ENCODE assay signal across 13 cellular contexts in genomic region chr4:101039367-101039766, GRCh38.
DNase-seq lines count a peak whose midpoint lies in the region; ATAC-seq and TF ChIP-seq lines count a peak whose summit lies in the region.
"Had no signal": no experiment of that assay in that cellular context is flagged by ENCODE, and none has a peak within 500 bp of the region (broad histone marks: within the 10 kb centered on the region; RNA-seq: fewer than 3 reads in every experiment).

No MANE protein-coding gene starts in this region.

- ATAC-seq in DND-41 (ENCODE audit: insufficient read depth, low read depth) (peak; percentile 50; the same call in 2 of the 3 replicates), HCT116 (peak; percentile 70), natural killer cell (peak; percentile 58 to 71 (median 67)), GM18868 (IDR thresholded peaks at IDR 0.05; ENCODE audit: unreplicated experiment) (no peak), GM19467 (IDR thresholded peaks at IDR 0.05; ENCODE audit: unreplicated experiment) (no peak)
- ATAC-seq in activated CD8-positive, alpha-beta T cell treated with anti-CD3 and anti-CD28 coated beads for 36 hours, result peak; percentile 92
- ATAC-seq: Panc1 had no signal

- TF ChIP-seq CTCF in DND-41 (IDR thresholded peaks at IDR 0.05; ENCODE audit: borderline replicate concordance, extremely low read depth, low read length, poor library complexity, severe bottlenecking), result no peak
- no peak for TF ChIP-seq CTCF in HCT116 (IDR thresholded peaks at IDR 0.05 in 2 of 3, conservative IDR thresholded peaks at IDR 0.05 in 1 of 3; ENCODE audit: borderline replicate concordance in 1 of 3, insufficient read depth in 1 of 3, low read depth in 2 of 3, low read length in 2 of 3)
- no peak for TF ChIP-seq CTCF in activated CD8-positive, alpha-beta T cell treated with anti-CD3 and anti-CD28 coated beads for 36 hours (IDR thresholded peaks at IDR 0.05)
- no peak for TF ChIP-seq CTCF in natural killer cell (IDR thresholded peaks at IDR 0.05)
- TF ChIP-seq CTCF in colonic mucosa (IDR thresholded peaks at IDR 0.05), result no peak

- H3K9me3 Mint-ChIP-seq in activated CD8-positive, alpha-beta T cell treated with anti-CD3 and anti-CD28 coated beads for 36 hours, result no peaks in the 10 kb centered on the region
- H3K9me3 Mint-ChIP-seq in natural killer cell, result no peaks in the 10 kb centered on the region
- H3K9me3 Mint-ChIP-seq: IgD-negative memory B cell had no signal

- no peaks in the 10 kb centered on the region for H3K27me3 Mint-ChIP-seq in activated CD8-positive, alpha-beta T cell treated with anti-CD3 and anti-CD28 coated beads for 36 hours
- H3K27me3 Mint-ChIP-seq in natural killer cell (ENCODE audit: low read depth in 2 of 2), result no peaks in the 10 kb centered on the region
- H3K27me3 Mint-ChIP-seq: IgD-negative memory B cell had no signal

- H3K4me1 Mint-ChIP-seq in activated CD8-positive, alpha-beta T cell treated with anti-CD3 and anti-CD28 coated beads for 36 hours (ENCODE audit: low read depth), result peaks cover 22% of the 10 kb centered on the region
- peaks cover 47 to 48% of the 10 kb centered on the region in 2 donors for H3K4me1 Mint-ChIP-seq in natural killer cell
- H3K4me1 Mint-ChIP-seq: IgD-negative memory B cell had no signal

- H3K27me3 ChIP-seq in DND-41 (ENCODE audit: insufficient read depth, low read length, poor library complexity) (no peaks in the 10 kb centered on the region), HCT116 (ENCODE audit: insufficient read depth, low read length) (no peaks in the 10 kb centered on the region), colonic mucosa (no peaks in the 10 kb centered on the region)

- peak overlapping the region; percentile 70 for H3K27ac Mint-ChIP-seq in activated CD8-positive, alpha-beta T cell treated with anti-CD3 and anti-CD28 coated beads for 36 hours
- peak overlapping the region; percentile 34 to 77 for H3K27ac Mint-ChIP-seq in natural killer cell

- H3K4me1 ChIP-seq in DND-41 (ENCODE audit: insufficient read depth, low read length) (peaks cover 4% of the 10 kb centered on the region; the same call in 1 of the 2 replicates), HCT116 (ENCODE audit: control insufficient read depth in 1 of 2, insufficient read depth in 2 of 2, low read length in 2 of 2) (peaks cover 81 to 92% of the 10 kb centered on the region in 2 experiments), colonic mucosa (no peaks in the 10 kb centered on the region)

- no peaks in the 10 kb centered on the region for H3K79me2 ChIP-seq in DND-41 (ENCODE audit: insufficient read depth, low read length)
- H3K79me2 ChIP-seq in HCT116 (ENCODE audit: insufficient read depth, low read length), result no peaks in the 10 kb centered on the region; the same call in 1 of the 2 replicates

- H3K36me3 ChIP-seq in DND-41 (ENCODE audit: insufficient read depth, low read length) (peaks cover 21% of the 10 kb centered on the region; the same call in 1 of the 2 replicates), HCT116 (ENCODE audit: control insufficient read depth in 1 of 2, insufficient read depth in 2 of 2, low read length in 2 of 2) (no peaks in the 10 kb centered on the region), colonic mucosa (no peaks in the 10 kb centered on the region)
- H3K36me3 ChIP-seq: thoracic aorta had no signal

- DNase-seq in DND-41 (no peak), HCT116 (ENCODE audit: low read depth, low spot score) (peak; percentile 91), natural killer cell (no peak), colonic mucosa (no peak), T-helper 9 cell (no peak)
- DNase-seq in activated CD8-positive, alpha-beta T cell treated with anti-CD3 and anti-CD28 coated beads for 36 hours, result peak; percentile 83
- DNase-seq: C1 segment of cervical spinal cord, NCI-H510A had no signal

- TF ChIP-seq RAD21 in HCT116 (IDR thresholded peaks at IDR 0.05; ENCODE audit: low read depth), result peak; percentile 28; the same call in 1 of the 2 replicates

- POLR2A ChIA-PET in HCT116 (lab: Charles Lee), result no interaction called here
- POLR2A ChIA-PET in activated CD8-positive, alpha-beta T cell treated with anti-CD3 and anti-CD28 coated beads for 36 hours (lab: Charles Lee), result no interaction called here

- H4K20me1 ChIP-seq in DND-41 (ENCODE audit: insufficient read depth, low read length) (no peaks in the 10 kb centered on the region), HCT116 (ENCODE audit: insufficient read depth) (no peaks in the 10 kb centered on the region)

- CTCF ChIA-PET in HCT116 (lab: Charles Lee), result no interaction called here
- CTCF ChIA-PET in activated CD8-positive, alpha-beta T cell treated with anti-CD3 and anti-CD28 coated beads for 36 hours (lab: Charles Lee), result no interaction called here

- peak overlapping the region; percentile 14 for H3K4me3 Mint-ChIP-seq in activated CD8-positive, alpha-beta T cell treated with anti-CD3 and anti-CD28 coated beads for 36 hours
- H3K4me3 Mint-ChIP-seq in natural killer cell, result peak overlapping the region; percentile 75
- H3K4me3 Mint-ChIP-seq: IgD-negative memory B cell had no signal

- RAD21 ChIA-PET in HCT116 (lab: Charles Lee; ENCODE audit: low non-redundant PET in 1 of 2, low total read pairs in 2 of 2, uncharacterized antibody in 2 of 2, unreplicated experiment in 2 of 2), result no interaction called here

- intact Hi-C loops in HCT116 (cut with micrococcal nuclease), result no loop called here
- intact Hi-C loops in activated CD8-positive, alpha-beta T cell treated with anti-CD3 and anti-CD28 coated beads for 36 hours (cut with micrococcal nuclease), result loop anchor here (1.0 to 2.0 kb wide), 2 partner anchors 19 to 117 kb away; no protein-coding TSS in a partner anchor
- intact Hi-C loops in natural killer cell (cut with micrococcal nuclease), result loop anchor here (1.0 kb wide), 1 partner anchor 19 kb away; no protein-coding TSS in a partner anchor
- intact Hi-C loops in colonic mucosa (cut with DNase I), result no loop called here

- H3K4me2 ChIP-seq in DND-41 (ENCODE audit: insufficient read depth, low read length) (no peak overlapping the region), HCT116 (ENCODE audit: low read length) (peak overlapping the region; percentile 70)

- H2AFZ ChIP-seq in DND-41 (ENCODE audit: low read depth, low read length) (no peak overlapping the region), HCT116 (ENCODE audit: low read depth, low read length, poor library complexity, severe bottlenecking) (no peak overlapping the region)

- no peak for TF ChIP-seq POLR2A in HCT116 (IDR thresholded peaks at IDR 0.05; ENCODE audit: borderline replicate concordance, extremely low read depth, insufficient read depth, insufficient read length)

- no TSS peak for BruUV-seq in HCT116 (replicated peaks; lab: Mats Ljungman, UMichigan)

- no peak overlapping the region for H3K9ac ChIP-seq in DND-41 (ENCODE audit: low read depth, low read length)
- H3K9ac ChIP-seq in HCT116 (ENCODE audit: low read length), result peak overlapping the region; percentile 29
- H3K9ac ChIP-seq in colonic mucosa (ENCODE audit: low read depth in 2 of 2, low read length in 2 of 2), result no peak overlapping the region

- H3K27ac ChIP-seq in DND-41 (ENCODE audit: low read length) (no peak overlapping the region), HCT116 (ENCODE audit: low read depth, low read length) (peak overlapping the region; percentile 87), colonic mucosa (no peak overlapping the region)
- H3K27ac ChIP-seq: thoracic aorta had no signal

- H3K36me3 Mint-ChIP-seq in activated CD8-positive, alpha-beta T cell treated with anti-CD3 and anti-CD28 coated beads for 36 hours (ENCODE audit: low read depth), result peaks cover 8% of the 10 kb centered on the region
- H3K36me3 Mint-ChIP-seq in natural killer cell, result no peaks in the 10 kb centered on the region

- H3K9me3 ChIP-seq in DND-41 (ENCODE audit: insufficient read depth, low read length, severe bottlenecking) (no peaks in the 10 kb centered on the region), HCT116 (ENCODE audit: control insufficient read depth in 1 of 2, insufficient read depth in 1 of 2, low read depth in 1 of 2, low read length in 2 of 2) (no peaks in the 10 kb centered on the region), colonic mucosa (no peaks in the 10 kb centered on the region)
- H3K9me3 ChIP-seq: thoracic aorta had no signal

- H3K4me3 ChIP-seq in DND-41 (ENCODE audit: low read depth in 1 of 2, low read length in 2 of 2) (no peak overlapping the region), HCT116 (replicated peaks in 1 of 2; ENCODE audit: low read depth in 1 of 2, low read length in 2 of 2) (0 out of 4 replicates have a peak overlapping the region, but pooled peaks of 1 of the 2 experiments have one; percentile 1), colonic mucosa (no peak overlapping the region)
- H3K4me3 ChIP-seq: thoracic aorta had no signal

- no peaks in the 10 kb centered on the region for H3K9me2 ChIP-seq in HCT116 (ENCODE audit: insufficient read depth)

TF ChIP-seq in HCT116, 20 proteins besides CTCF, POLR2A, EP300 and RAD21 (continues in another document):
- peak; percentile 87 for TF ChIP-seq CBX3 (IDR thresholded peaks at IDR 0.05; ENCODE audit: low read depth)
- TF ChIP-seq ATF3 (IDR thresholded peaks at IDR 0.05), result peak; percentile 49
- TF ChIP-seq ZNF274 (IDR thresholded peaks at IDR 0.05; ENCODE audit: low read depth, low read length), result no peak

Comparison
In these comparisons a context has a peak if more than half of its experiments do, and no peak if none do; other contexts are left out.
1. ATAC-seq: peak in DND-41 (single experiment), HCT116 (single experiment), activated CD8-positive, alpha-beta T cell treated with anti-CD3 and anti-CD28 coated beads for 36 hours (single experiment) and natural killer cell (3 of 3); none in GM18868 (single experiment) and GM19467 (single experiment).
2. DNase-seq: peak in HCT116 (single experiment) and activated CD8-positive, alpha-beta T cell treated with anti-CD3 and anti-CD28 coated beads for 36 hours (single experiment); none in DND-41 (single experiment), natural killer cell (single experiment), colonic mucosa (single experiment) and T-helper 9 cell (single experiment).
3. intact Hi-C loops: an anchor here in activated CD8-positive, alpha-beta T cell treated with anti-CD3 and anti-CD28 coated beads for 36 hours (1.0 to 2.0 kb wide) and natural killer cell (1.0 kb wide); none called in HCT116 and colonic mucosa.